31 cellular contexts compared by ENCODE assay signal in the genomic region with DNA sequence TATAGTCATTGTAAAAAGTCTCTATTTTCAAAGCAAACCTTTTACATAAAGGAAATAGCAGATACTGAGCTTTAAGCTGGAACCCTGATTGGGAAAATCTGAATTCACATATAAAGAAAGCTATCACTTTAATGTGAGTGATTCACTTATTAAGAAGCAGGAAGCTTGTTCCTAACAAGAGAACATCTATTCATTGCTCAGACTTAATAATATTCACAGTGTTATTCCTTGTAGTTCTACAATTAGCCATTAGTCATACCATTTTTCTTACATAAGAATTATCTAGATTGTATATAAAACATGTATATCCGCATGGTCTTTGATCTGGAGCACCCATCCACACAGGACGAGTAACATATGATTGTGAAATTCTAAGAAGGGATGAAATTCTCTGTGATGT.
A peak's percentile ranks its signal among the peaks of the same experiment; 100 is the strongest.
DNase-seq lines count a peak whose midpoint lies in the region; ATAC-seq and TF ChIP-seq lines count a peak whose summit lies in the region.
"Had no signal": no experiment of that assay in that cellular context is flagged by ENCODE, and none has a peak within 500 bp of the region (broad histone marks: within the 10 kb centered on the region; RNA-seq: fewer than 3 reads in every experiment).

No MANE protein-coding gene starts in this region.

- H3K27me3 ChIP-seq in PC-3 (ENCODE audit: low read length): peaks cover 83% of the 10 kb centered on the region
- H3K27me3 ChIP-seq: ovary, suprapubic skin had no signal

- H3K4me3 ChIP-seq in PC-3 (ENCODE audit: low read length): no peak overlapping the region
- no peak overlapping the region for H3K4me3 ChIP-seq in epithelial cell of proximal tubule (ENCODE audit: low read depth, low read length)
- H3K4me3 ChIP-seq: cardiac muscle cell, coronary artery, K562, lung, ovary, suprapubic skin had no signal

- H3K9me3 ChIP-seq in PC-3 (ENCODE audit: low read length): no peaks in the 10 kb centered on the region
- H3K9me3 ChIP-seq: ovary, suprapubic skin had no signal

- POLR2A ChIA-PET in PC-3 (lab: Charles Lee; ENCODE audit: unreplicated experiment): interaction anchor here (0.5 to 0.7 kb wide), 2 partner anchors 75 to 129 kb away, joined by 3 read pairs; no protein-coding TSS in a partner anchor

- CTCF ChIA-PET in PC-3 (lab: Charles Lee): no interaction called here

- H2AFZ ChIP-seq in PC-3 (ENCODE audit: low read length): no peak overlapping the region

- peak; percentile 49 for DNase-seq in ELR (ENCODE audit: low read depth)
- peak; percentile 5 for DNase-seq in PC-3
- peak; percentile 23 for DNase-seq in epithelial cell of proximal tubule (ENCODE audit: low read depth)
- peak; percentile 49 for DNase-seq in kidney tubule cell (ENCODE audit: low spot score)
- DNase-seq in NCI-H2081 (lab: John Stamatoyannopoulos, UW): no peak
- no peak for DNase-seq in amniotic stem cell (lab: John Stamatoyannopoulos, UW)
- DNase-seq in NAMALWA (ENCODE audit: low spot score): no peak
- DNase-seq: activated CD4-positive, alpha-beta T cell treated with anti-CD3 and anti-CD28 coated beads for 1 hour; activated CD8-positive, alpha-beta T cell treated with anti-CD3 and anti-CD28 coated beads for 36 hours; anterior cingulate cortex; Calu3; DND-41; effector memory CD8-positive, alpha-beta T cell; glutamatergic neuron; GOT3; NCI-H1417 treated with DMSO at 0.1 percent for 48 hours; NCI-H446; NCI-H82; ovary; right cardiac atrium; stimulated activated CD4-positive, alpha-beta T cell treated with anti-CD3 and anti-CD28 coated beads, Interleukin-4, amount 100 ng/mL, for 4 hours; stimulated activated naive B cell treated with anti-CD40 and anti-IgM and Interleukin-4, amounts not matched to agents 10 μg/mL and 1 μg/mL and 100 μg/mL, for 72 hours had no signal

- no peaks in the 10 kb centered on the region for H3F3A ChIP-seq in PC-3 (ENCODE audit: low read length, unreplicated experiment)

- BruUV-seq in PC-3 (replicated peaks; lab: Mats Ljungman, UMichigan): no TSS peak

- intact Hi-C loops in PC-3 (cut with micrococcal nuclease): no loop called here

- H3K9me2 ChIP-seq in PC-3 (replicated peaks; ENCODE audit: low read length): no peaks in the 10 kb centered on the region

- no peak overlapping the region for H3K27ac ChIP-seq in PC-3 (ENCODE audit: low read length)
- H3K27ac ChIP-seq: C4-2B, cardiac muscle cell, coronary artery, ovary, suprapubic skin had no signal

- no peaks in the 10 kb centered on the region for H4K20me1 ChIP-seq in PC-3 (ENCODE audit: low read length)

- TF ChIP-seq CTCF in PC-3 (conservative IDR thresholded peaks at IDR 0.05; ENCODE audit: low read depth, low read length) (no peak), epithelial cell of proximal tubule (conservative IDR thresholded peaks at IDR 0.05; ENCODE audit: low read depth, low read length) (no peak)

- H3K4me1 ChIP-seq in PC-3 (ENCODE audit: insufficient read depth, low read length): no peaks in the 10 kb centered on the region

- no peak for ATAC-seq in PC-3
- no peak for ATAC-seq in GM19455 (IDR thresholded peaks at IDR 0.05; ENCODE audit: unreplicated experiment)
- ATAC-seq: activated CD8-positive, alpha-beta T cell treated with anti-CD3 and anti-CD28 coated beads for 36 hours; activated T-helper 17 cell treated with anti-CD3 and anti-CD28 coated beads, Interleukin-2, amount 50 U/mL, for 72 hours; effector memory CD8-positive, alpha-beta T cell; K562; right cardiac atrium; Right ventricle myocardium inferior; stimulated activated naive B cell treated with anti-CD40 and anti-IgM and Interleukin-4, amounts not matched to agents 10 μg/mL and 1 μg/mL and 100 μg/mL, for 72 hours had no signal

- no peaks in the 10 kb centered on the region for H3K79me2 ChIP-seq in PC-3 (ENCODE audit: low read length)

- H3K9ac ChIP-seq in PC-3 (ENCODE audit: low read length): no peak overlapping the region

- H3K36me3 ChIP-seq in PC-3 (ENCODE audit: low read depth, low read length): no peaks in the 10 kb centered on the region
- H3K36me3 ChIP-seq: cardiac muscle cell, ovary, suprapubic skin had no signal

- H3K4me2 ChIP-seq in PC-3 (ENCODE audit: low read length): no peak overlapping the region

Comparison
In these comparisons a context has a peak if more than half of its experiments do, and no peak if none do; other contexts are left out.
1. DNase-seq: peak in ELR (single experiment), PC-3 (single experiment), epithelial cell of proximal tubule (single experiment) and kidney tubule cell (single experiment); none in NCI-H2081 (0 of 2), amniotic stem cell (single experiment) and NAMALWA (single experiment).